ENCODE assay signal across 9 cellular contexts in the genomic region with DNA sequence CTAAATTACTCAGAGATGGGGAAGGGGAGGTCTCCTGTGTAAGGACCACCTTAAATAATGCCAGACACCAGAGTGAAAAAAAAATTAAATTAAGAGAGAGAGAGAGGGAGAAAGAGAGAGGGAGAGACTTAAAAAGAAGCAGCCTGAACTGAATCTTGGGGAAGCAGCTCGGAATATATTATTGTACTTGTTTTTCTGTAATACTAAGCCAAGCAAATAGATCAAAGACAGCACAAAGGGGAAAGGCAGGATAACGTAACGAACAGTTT. TPM values are rescaled to one million over a fixed set of nuclear protein-coding genes. Genes with fewer than 3 reads are reported as not detected.
DNase-seq lines count a peak whose midpoint lies in the region; ATAC-seq, FAIRE-seq and TF ChIP-seq lines count a peak whose summit lies in the region.
"Had no signal": no experiment of that assay in that cellular context is flagged by ENCODE, and none has a peak within 500 bp of the region (broad histone marks: within the 10 kb centered on the region; RNA-seq: fewer than 3 reads in every experiment).

No MANE protein-coding gene starts in this region.

- CTCF ChIA-PET in HEK293 (lab: Yijun Ruan, JAX) = interaction anchor here (0.7 kb wide), 1 partner anchor 62 kb away, joined by 5 read pairs; no protein-coding TSS in a partner anchor

- DNase-seq in small intestine = no peak
- DNase-seq in GM03348 (ENCODE audit: low spot score) = no peak
- no peak for DNase-seq in NCI-H2171 (lab: John Stamatoyannopoulos, UW)
- DNase-seq: central memory CD4-positive, alpha-beta T cell had no signal

- POLR2A ChIA-PET in HEK293 (lab: Yijun Ruan, JAX) = no interaction called here

- no peaks in the 10 kb centered on the region for H3K9me3 Mint-ChIP-seq in activated T-helper 17 cell treated with anti-CD3 and anti-CD28 coated beads, Interleukin-2, amount 50 U/mL, for 72 hours

- TF ChIP-seq CTCF in HEK293 (tag by site-specific recombination; IDR thresholded peaks at IDR 0.05) = no peak

- peaks cover 56% of the 10 kb centered on the region for H3K36me3 Mint-ChIP-seq in activated T-helper 17 cell treated with anti-CD3 and anti-CD28 coated beads, Interleukin-2, amount 50 U/mL, for 72 hours (ENCODE audit: low read depth)

- H3K9me3 ChIP-seq in HEK293 (ENCODE audit: control insufficient read depth, insufficient read depth, low read depth, low read length) (no peaks in the 10 kb centered on the region), iPS-18c (ENCODE audit: control insufficient read depth, insufficient read depth, low read length) (no peaks in the 10 kb centered on the region), small intestine (ENCODE audit: control insufficient read depth, low read depth) (no peaks in the 10 kb centered on the region)

- H3K4me1 ChIP-seq in HEK293 (ENCODE audit: control insufficient read depth, insufficient read depth, low read length) = peaks cover 18% of the 10 kb centered on the region; the same call in 1 of the 2 replicates
- no peaks in the 10 kb centered on the region for H3K4me1 ChIP-seq in small intestine (ENCODE audit: control insufficient read depth in 2 of 2, insufficient read depth in 1 of 2, low read depth in 1 of 2, low read length in 1 of 2)

- ATAC-seq in activated T-helper 17 cell treated with anti-CD3 and anti-CD28 coated beads, Interleukin-2, amount 50 U/mL, for 72 hours (replicated peaks) = no peak
- ATAC-seq in HG03175 (IDR thresholded peaks at IDR 0.05; ENCODE audit: unreplicated experiment) (no peak), HG02840 (IDR thresholded peaks at IDR 0.05; ENCODE audit: low FRiP score, unreplicated experiment) (no peak)

- peaks cover 26% of the 10 kb centered on the region for H3K4me1 Mint-ChIP-seq in activated T-helper 17 cell treated with anti-CD3 and anti-CD28 coated beads, Interleukin-2, amount 50 U/mL, for 72 hours

- peaks cover 2 to 4% of the 10 kb centered on the region in 2 donors for H3K27me3 ChIP-seq in small intestine (ENCODE audit: control insufficient read depth in 2 of 2, insufficient read depth in 2 of 2, low read length in 2 of 2)

- no peak overlapping the region; the same call in 1 of the 2 replicates for H3K27ac ChIP-seq in HEK293 (ENCODE audit: extremely low read depth, low read depth, low read length)
- peak overlapping the region; percentile 72 to 99 for H3K27ac ChIP-seq in small intestine (ENCODE audit: low read depth in 1 of 2, low read length in 1 of 2)

- 10 to 17% (median 11%) methylated on average over 3 of the region's 3 CpGs for WGBS in small intestine, 3 donors

- peak overlapping the region; percentile 92 for H3K27ac Mint-ChIP-seq in activated T-helper 17 cell treated with anti-CD3 and anti-CD28 coated beads, Interleukin-2, amount 50 U/mL, for 72 hours

- H3K4me3 Mint-ChIP-seq in activated T-helper 17 cell treated with anti-CD3 and anti-CD28 coated beads, Interleukin-2, amount 50 U/mL, for 72 hours = peak overlapping the region; percentile 78

- peaks cover 0 to 15% of the 10 kb centered on the region in 2 experiments; a peak in 1 of 3 replicates for H3K36me3 ChIP-seq in HEK293 (ENCODE audit: control insufficient read depth in 2 of 2, insufficient read depth in 1 of 2, low read length in 2 of 2)
- no peaks in the 10 kb centered on the region for H3K36me3 ChIP-seq in small intestine (ENCODE audit: control insufficient read depth in 2 of 2, insufficient read depth in 2 of 2, low read length in 2 of 2)

- FAIRE-seq in small intestine (lab: Jason Lieb, UNC) = no peak

- peak overlapping the region; percentile 90 for H3K4me3 ChIP-seq in HEK293 (ENCODE audit: low read depth, low read length)
- H3K4me3 ChIP-seq in iPS-18c (ENCODE audit: insufficient read depth, low read depth, low read length) = peak overlapping the region; percentile 81; the same call in 1 of the 2 replicates
- H3K4me3 ChIP-seq in small intestine (ENCODE audit: low read depth in 1 of 2, low read length in 2 of 2) = peak overlapping the region; percentile 65 to 71

- H3K27me3 Mint-ChIP-seq in activated T-helper 17 cell treated with anti-CD3 and anti-CD28 coated beads, Interleukin-2, amount 50 U/mL, for 72 hours = peaks cover 36% of the 10 kb centered on the region

TF ChIP-seq in HEK293, 187 proteins besides CTCF, POLR2A, EP300 and RAD21:
- no peak for TF ChIP-seq ZNF473 (tag by site-specific recombination; IDR thresholded peaks at IDR 0.05)
- TF ChIP-seq ZNF521 (tag by site-specific recombination; IDR thresholded peaks at IDR 0.05) = no peak
- no peak for TF ChIP-seq ZNF350 (tag by site-specific recombination; IDR thresholded peaks at IDR 0.05)
- TF ChIP-seq, protein P1, sequence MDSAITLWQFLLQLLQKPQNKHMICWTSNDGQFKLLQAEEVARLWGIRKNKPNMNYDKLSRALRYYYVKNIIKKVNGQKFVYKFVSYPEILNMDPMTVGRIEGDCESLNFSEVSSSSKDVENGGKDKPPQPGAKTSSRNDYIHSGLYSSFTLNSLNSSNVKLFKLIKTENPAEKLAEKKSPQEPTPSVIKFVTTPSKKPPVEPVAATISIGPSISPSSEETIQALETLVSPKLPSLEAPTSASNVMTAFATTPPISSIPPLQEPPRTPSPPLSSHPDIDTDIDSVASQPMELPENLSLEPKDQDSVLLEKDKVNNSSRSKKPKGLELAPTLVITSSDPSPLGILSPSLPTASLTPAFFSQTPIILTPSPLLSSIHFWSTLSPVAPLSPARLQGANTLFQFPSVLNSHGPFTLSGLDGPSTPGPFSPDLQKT (IDR thresholded peaks at IDR 0.05; ENCODE audit: borderline replicate concordance, low read depth, low read length) = no peak
- TF ChIP-seq ZFP41 (tag by site-specific recombination; IDR thresholded peaks at IDR 0.05; ENCODE audit: borderline replicate concordance) = no peak
- TF ChIP-seq, protein P2, sequence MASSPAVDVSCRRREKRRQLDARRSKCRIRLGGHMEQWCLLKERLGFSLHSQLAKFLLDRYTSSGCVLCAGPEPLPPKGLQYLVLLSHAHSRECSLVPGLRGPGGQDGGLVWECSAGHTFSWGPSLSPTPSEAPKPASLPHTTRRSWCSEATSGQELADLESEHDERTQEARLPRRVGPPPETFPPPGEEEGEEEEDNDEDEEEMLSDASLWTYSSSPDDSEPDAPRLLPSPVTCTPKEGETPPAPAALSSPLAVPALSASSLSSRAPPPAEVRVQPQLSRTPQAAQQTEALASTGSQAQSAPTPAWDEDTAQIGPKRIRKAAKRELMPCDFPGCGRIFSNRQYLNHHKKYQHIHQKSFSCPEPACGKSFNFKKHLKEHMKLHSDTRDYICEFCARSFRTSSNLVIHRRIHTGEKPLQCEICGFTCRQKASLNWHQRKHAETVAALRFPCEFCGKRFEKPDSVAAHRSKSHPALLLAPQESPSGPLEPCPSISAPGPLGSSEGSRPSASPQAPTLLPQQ (tag by site-specific recombination; IDR thresholded peaks at IDR 0.05) = no peak
- TF ChIP-seq, protein P3, sequence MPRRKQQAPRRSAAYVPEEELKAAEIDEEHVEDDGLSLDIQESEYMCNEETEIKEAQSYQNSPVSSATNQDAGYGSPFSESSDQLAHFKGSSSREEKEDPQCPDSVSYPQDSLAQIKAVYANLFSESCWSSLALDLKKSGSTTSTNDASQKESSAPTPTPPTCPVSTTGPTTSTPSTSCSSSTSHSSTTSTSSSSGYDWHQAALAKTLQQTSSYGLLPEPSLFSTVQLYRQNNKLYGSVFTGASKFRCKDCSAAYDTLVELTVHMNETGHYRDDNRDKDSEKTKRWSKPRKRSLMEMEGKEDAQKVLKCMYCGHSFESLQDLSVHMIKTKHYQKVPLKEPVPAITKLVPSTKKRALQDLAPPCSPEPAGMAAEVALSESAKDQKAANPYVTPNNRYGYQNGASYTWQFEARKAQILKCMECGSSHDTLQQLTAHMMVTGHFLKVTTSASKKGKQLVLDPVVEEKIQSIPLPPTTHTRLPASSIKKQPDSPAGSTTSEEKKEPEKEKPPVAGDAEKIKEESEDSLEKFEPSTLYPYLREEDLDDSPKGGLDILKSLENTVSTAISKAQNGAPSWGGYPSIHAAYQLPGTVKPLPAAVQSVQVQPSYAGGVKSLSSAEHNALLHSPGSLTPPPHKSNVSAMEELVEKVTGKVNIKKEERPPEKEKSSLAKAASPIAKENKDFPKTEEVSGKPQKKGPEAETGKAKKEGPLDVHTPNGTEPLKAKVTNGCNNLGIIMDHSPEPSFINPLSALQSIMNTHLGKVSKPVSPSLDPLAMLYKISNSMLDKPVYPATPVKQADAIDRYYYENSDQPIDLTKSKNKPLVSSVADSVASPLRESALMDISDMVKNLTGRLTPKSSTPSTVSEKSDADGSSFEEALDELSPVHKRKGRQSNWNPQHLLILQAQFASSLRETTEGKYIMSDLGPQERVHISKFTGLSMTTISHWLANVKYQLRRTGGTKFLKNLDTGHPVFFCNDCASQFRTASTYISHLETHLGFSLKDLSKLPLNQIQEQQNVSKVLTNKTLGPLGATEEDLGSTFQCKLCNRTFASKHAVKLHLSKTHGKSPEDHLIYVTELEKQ (tag by site-specific recombination; IDR thresholded peaks at IDR 0.05; ENCODE audit: borderline replicate concordance) = no peak
- TF ChIP-seq ZNF561 (tag by site-specific recombination; IDR thresholded peaks at IDR 0.05; ENCODE audit: borderline replicate concordance) = no peak
- TF ChIP-seq ZNF169 (tag by site-specific recombination; IDR thresholded peaks at IDR 0.05) = no peak
- TF ChIP-seq ZNF768 (tag by site-specific recombination; IDR thresholded peaks at IDR 0.05) = no peak
- TF ChIP-seq SALL2 (tag by site-specific recombination; IDR thresholded peaks at IDR 0.05; ENCODE audit: borderline replicate concordance) = no peak
- TF ChIP-seq ZNF112 (tag by site-specific recombination; IDR thresholded peaks at IDR 0.05) = no peak
- TF ChIP-seq ZNF23 (tag by site-specific recombination; IDR thresholded peaks at IDR 0.05; ENCODE audit: borderline replicate concordance) = no peak
- no peak for TF ChIP-seq ZNF341 (tag by site-specific recombination; IDR thresholded peaks at IDR 0.05; ENCODE audit: low read depth)
- TF ChIP-seq ZNF501 (tag by site-specific recombination; IDR thresholded peaks at IDR 0.05) = no peak
- no peak for TF ChIP-seq HOXA7 (CRISPR knock-in tag; IDR thresholded peaks at IDR 0.05; ENCODE audit: borderline replicate concordance)
- TF ChIP-seq ZNF335 (tag by site-specific recombination; conservative IDR thresholded peaks at IDR 0.05) = no peak
- no peak for TF ChIP-seq ZNF548 (tag by site-specific recombination; IDR thresholded peaks at IDR 0.05)
- no peak for TF ChIP-seq SCRT2 (tag by site-specific recombination; IDR thresholded peaks at IDR 0.05)
TF ChIP-seq in HEK293: peak in this region for 0.

RNA-seq across cellular contexts. Expression of a gene that starts 4.6 kb away (rescaled TPM):
- 10 to 100 TPM; 27.6 to 44.1 TPM for total RNA-seq in activated T-helper 17 cell treated with anti-CD3 and anti-CD28 coated beads, Interleukin-2, amount 50 U/mL, for 72 hours
- polyA plus RNA-seq in small intestine = 10 to 100 TPM in 2 of 3 donors, 1 to 10 TPM in 1; 2.0 to 18.5 (median 12.2) TPM
